In the genomic region with DNA sequence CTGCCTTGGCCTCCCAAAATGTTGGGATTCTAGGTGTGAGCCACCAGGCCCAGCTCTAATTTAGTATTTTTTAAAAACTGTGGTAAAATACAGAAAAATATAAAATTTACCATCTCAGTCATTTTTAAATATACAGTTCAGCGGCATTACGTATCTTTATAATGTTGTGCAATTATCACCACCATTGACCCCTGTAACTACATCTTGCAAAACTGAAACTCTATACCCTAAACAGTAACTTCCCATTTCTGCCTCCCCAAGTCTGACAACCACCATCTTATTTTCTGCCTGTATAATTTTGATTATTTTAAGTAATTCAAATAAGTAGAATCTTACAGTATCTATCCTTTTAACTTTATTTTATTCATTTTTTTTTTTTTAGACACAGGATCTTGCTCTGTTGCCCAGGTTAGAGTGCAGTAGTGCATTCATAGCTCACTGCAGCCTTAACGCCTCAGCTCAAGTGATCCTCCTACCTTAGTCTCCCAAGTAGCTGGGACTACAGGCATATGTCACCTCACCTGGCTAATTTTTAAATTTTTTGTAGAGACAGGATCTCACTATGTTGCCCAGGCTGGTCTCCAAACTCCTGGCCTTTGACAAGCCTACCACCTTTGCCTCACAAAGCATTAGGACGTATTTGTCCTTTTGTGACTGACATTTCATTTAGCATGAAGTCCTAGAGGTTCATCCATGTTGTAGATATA, we compare ENCODE assay signal across 19 cellular contexts. TPM values are rescaled to one million over a fixed set of nuclear protein-coding genes. Genes with fewer than 3 reads are reported as not detected.
DNase-seq lines count a peak whose midpoint lies in the region; ATAC-seq and TF ChIP-seq lines count a peak whose summit lies in the region.
"Had no signal": no experiment of that assay in that cellular context is flagged by ENCODE, and none has a peak within 500 bp of the region (broad histone marks: within the 10 kb centered on the region; RNA-seq: fewer than 3 reads in every experiment).

No MANE protein-coding gene starts in this region.

- ATAC-seq in WTC11 (no peak), HG03571 (IDR thresholded peaks at IDR 0.05; ENCODE audit: unreplicated experiment) (no peak), HG03457 (IDR thresholded peaks at IDR 0.05; ENCODE audit: unreplicated experiment) (no peak)
- ATAC-seq in stimulated activated naive B cell treated with anti-CD40 and anti-IgM and Interleukin-4, amounts not matched to agents 10 μg/mL and 1 μg/mL and 100 μg/mL, for 72 hours (replicated peaks) = no peak
- ATAC-seq: activated T-helper 17 cell treated with anti-CD3 and anti-CD28 coated beads, Interleukin-2, amount 50 U/mL, for 72 hours; natural killer cell had no signal

- POLR2A ChIA-PET in WTC11 (lab: Charles Lee) = interaction anchor here (0.6 kb wide), 1 partner anchor 13 kb away, joined by 3 read pairs; no protein-coding TSS in a partner anchor

- no peak overlapping the region for H3K4me3 ChIP-seq in HL-60 (replicated peaks; ENCODE audit: insufficient read depth, low read length)
- H3K4me3 ChIP-seq: dorsolateral prefrontal cortex had no signal

- peaks cover 53% of the 10 kb centered on the region for H3K36me3 Mint-ChIP-seq in WTC11
- H3K36me3 Mint-ChIP-seq in stimulated activated naive B cell treated with anti-CD40 and anti-IgM and Interleukin-4, amounts not matched to agents 10 μg/mL and 1 μg/mL and 100 μg/mL, for 72 hours = peaks cover 51 to 72% of the 10 kb centered on the region in 2 donors

- no peaks in the 10 kb centered on the region for H3K27me3 ChIP-seq in HL-60 (ENCODE audit: insufficient read depth, poor library complexity, severe bottlenecking)
- H3K27me3 ChIP-seq: dorsolateral prefrontal cortex had no signal

- peak in 1 of 2 experiments; percentile 49 for DNase-seq in HL-60 (ENCODE audit: low read depth in 1 of 2, low spot score in 1 of 2)
- peak; percentile 92 for DNase-seq in NOMO-1 treated with DMSO at 0.1 percent for 48 hours (lab: John Stamatoyannopoulos, UW; ENCODE audit: unreplicated experiment)
- DNase-seq in WTC11 (ENCODE audit: low spot score) = no peak
- no peak for DNase-seq in stimulated activated naive B cell treated with anti-CD40 and anti-IgM and Interleukin-4, amounts not matched to agents 10 μg/mL and 1 μg/mL and 100 μg/mL, for 72 hours
- DNase-seq in activated T-cell treated with anti-CD3 and anti-CD28 coated beads, Interleukin-2, amount 50 U/mL, for 1 hour = no peak
- DNase-seq: activated CD4-positive, alpha-beta T cell treated with anti-CD3 and anti-CD28 coated beads, Interleukin-2, amount 10 ng/mL, durations not matched to agents 24 days and 14 days; activated naive CD8-positive, alpha-beta T cell treated with anti-CD3 and anti-CD28 coated beads for 36 hours; CD4-positive, alpha-beta memory T cell; central memory CD4-positive, alpha-beta T cell; dorsolateral prefrontal cortex; GDM1; natural killer cell; NCI-H1436; NCI-H510A treated with DMSO at 0.1 percent for 48 hours; NK-92 treated with Interleukin-12 subunit alpha and Interleukin-12 subunit beta, amount 100 ng/mL, for 24 hours; stimulated activated CD4-positive, alpha-beta T cell treated with anti-CD3 and anti-CD28 coated beads, Interleukin-12 subunit alpha, Interleukin-12 subunit beta, amount 100 ng/mL, for 4 hours had no signal

- no peaks in the 10 kb centered on the region for H3K27me3 Mint-ChIP-seq in WTC11 (ENCODE audit: low read depth)
- H3K27me3 Mint-ChIP-seq in stimulated activated naive B cell treated with anti-CD40 and anti-IgM and Interleukin-4, amounts not matched to agents 10 μg/mL and 1 μg/mL and 100 μg/mL, for 72 hours = no peaks in the 10 kb centered on the region
- H3K27me3 Mint-ChIP-seq: activated CD4-positive, alpha-beta T cell treated with anti-CD3 and anti-CD28 coated beads, Interleukin-2, amount 10 ng/mL, durations not matched to agents 24 days and 14 days; activated naive CD8-positive, alpha-beta T cell treated with anti-CD3 and anti-CD28 coated beads for 36 hours; activated T-helper 17 cell treated with anti-CD3 and anti-CD28 coated beads, Interleukin-2, amount 50 U/mL, for 72 hours; CD4-positive, alpha-beta memory T cell had no signal

- TF ChIP-seq CTCF in HL-60 (IDR thresholded peaks at IDR 0.05; ENCODE audit: insufficient read depth, low read length) (no peak), WTC11 (IDR thresholded peaks at IDR 0.05) (no peak)

- H3K4me1 Mint-ChIP-seq in WTC11 = no peaks in the 10 kb centered on the region
- peaks cover 27 to 48% of the 10 kb centered on the region in 2 donors for H3K4me1 Mint-ChIP-seq in stimulated activated naive B cell treated with anti-CD40 and anti-IgM and Interleukin-4, amounts not matched to agents 10 μg/mL and 1 μg/mL and 100 μg/mL, for 72 hours
- H3K4me1 Mint-ChIP-seq: natural killer cell had no signal

- peak overlapping the region; percentile 74 for H3K27ac ChIP-seq in HL-60 (replicated peaks)

- CTCF ChIA-PET in WTC11 (lab: Charles Lee) = interaction anchor here (0.7 kb wide), 1 partner anchor 17 kb away, joined by 5 read pairs; no protein-coding TSS in a partner anchor

- no peak overlapping the region for H3K27ac Mint-ChIP-seq in WTC11
- peak overlapping the region; percentile 69 for H3K27ac Mint-ChIP-seq in stimulated activated naive B cell treated with anti-CD40 and anti-IgM and Interleukin-4, amounts not matched to agents 10 μg/mL and 1 μg/mL and 100 μg/mL, for 72 hours
- H3K27ac Mint-ChIP-seq: activated CD4-positive, alpha-beta T cell treated with anti-CD3 and anti-CD28 coated beads, Interleukin-2, amount 10 ng/mL, durations not matched to agents 24 days and 14 days; activated naive CD8-positive, alpha-beta T cell treated with anti-CD3 and anti-CD28 coated beads for 36 hours; activated T-helper 17 cell treated with anti-CD3 and anti-CD28 coated beads, Interleukin-2, amount 50 U/mL, for 72 hours; CD4-positive, alpha-beta memory T cell; natural killer cell had no signal

- no peaks in the 10 kb centered on the region for H3K9me3 Mint-ChIP-seq in WTC11
- peaks cover 3 to 5% of the 10 kb centered on the region in 2 donors for H3K9me3 Mint-ChIP-seq in stimulated activated naive B cell treated with anti-CD40 and anti-IgM and Interleukin-4, amounts not matched to agents 10 μg/mL and 1 μg/mL and 100 μg/mL, for 72 hours
- H3K9me3 Mint-ChIP-seq: activated CD4-positive, alpha-beta T cell treated with anti-CD3 and anti-CD28 coated beads, Interleukin-2, amount 10 ng/mL, durations not matched to agents 24 days and 14 days; activated naive CD8-positive, alpha-beta T cell treated with anti-CD3 and anti-CD28 coated beads for 36 hours; activated T-helper 17 cell treated with anti-CD3 and anti-CD28 coated beads, Interleukin-2, amount 50 U/mL, for 72 hours; CD4-positive, alpha-beta memory T cell; natural killer cell had no signal

- no peak overlapping the region for H3K4me3 Mint-ChIP-seq in WTC11
- peak overlapping the region; percentile 14 to 57 for H3K4me3 Mint-ChIP-seq in stimulated activated naive B cell treated with anti-CD40 and anti-IgM and Interleukin-4, amounts not matched to agents 10 μg/mL and 1 μg/mL and 100 μg/mL, for 72 hours
- H3K4me3 Mint-ChIP-seq: activated CD4-positive, alpha-beta T cell treated with anti-CD3 and anti-CD28 coated beads, Interleukin-2, amount 10 ng/mL, durations not matched to agents 24 days and 14 days; activated naive CD8-positive, alpha-beta T cell treated with anti-CD3 and anti-CD28 coated beads for 36 hours; activated T-helper 17 cell treated with anti-CD3 and anti-CD28 coated beads, Interleukin-2, amount 50 U/mL, for 72 hours; CD4-positive, alpha-beta memory T cell; natural killer cell had no signal

TF ChIP-seq in WTC11, 78 proteins besides CTCF, POLR2A, EP300 and RAD21:
- TF ChIP-seq MAX (CRISPR knock-in tag; IDR thresholded peaks at IDR 0.05) = no peak
- peak; percentile 16; the same call in 1 of the 2 replicates for TF ChIP-seq ZNF121 (CRISPR knock-in tag; IDR thresholded peaks at IDR 0.05)
- TF ChIP-seq TP53 (CRISPR knock-in tag; IDR thresholded peaks at IDR 0.05) = no peak
- TF ChIP-seq CDX4 (CRISPR knock-in tag; IDR thresholded peaks at IDR 0.05; ENCODE audit: borderline replicate concordance) = no peak
- no peak for TF ChIP-seq NR1H2 (CRISPR knock-in tag; IDR thresholded peaks at IDR 0.05)

RNA-seq across cellular contexts. Expression of gene GGA2, which starts 10.9 kb away (rescaled TPM):
- total RNA-seq in WTC11 (2021) = 107 to 122 TPM (median 122 TPM) in 3 replicates

RNA-seq across cellular contexts. Expression of gene EARS2, which starts 36.0 kb away (rescaled TPM):
- 47.9 to 55.9 TPM (median 53.5 TPM) in 3 replicates for total RNA-seq in WTC11 (2021)

RNA-seq across cellular contexts. Expression of gene UBFD1, which starts 36.3 kb away (rescaled TPM):
- 109 to 128 TPM (median 115 TPM) in 3 replicates for total RNA-seq in WTC11 (2021)
